8 cellular contexts compared by ENCODE assay signal in genomic region chr6:37171970-37172812, GRCh38. TPM values are rescaled to one million over a fixed set of nuclear protein-coding genes. Genes with fewer than 3 reads are reported as not detected.
DNase-seq lines count a peak whose midpoint lies in the region; ATAC-seq and TF ChIP-seq lines count a peak whose summit lies in the region.

No MANE protein-coding gene starts in this region.

- no peak for ATAC-seq in GM18868 (IDR thresholded peaks at IDR 0.05; ENCODE audit: unreplicated experiment)

- H2AFZ ChIP-seq in OCI-LY1 (ENCODE audit: low read length) = no peak overlapping the region

- TF ChIP-seq CTCF in OCI-LY1 (IDR thresholded peaks at IDR 0.05; ENCODE audit: low read length) (peak; percentile 89), endothelial cell (IDR thresholded peaks at IDR 0.05; ENCODE audit: unreplicated experiment) (peak; percentile 98)

- H3K4me2 ChIP-seq in OCI-LY1 (ENCODE audit: low read length) = peak overlapping the region; percentile 82

- H3K36me3 Mint-ChIP-seq in IgD-negative memory B cell (peaks cover 11% of the 10 kb centered on the region), endothelial cell (ENCODE audit: low read depth, unreplicated experiment) (peaks cover 13% of the 10 kb centered on the region)

- H3K27ac Mint-ChIP-seq in IgD-negative memory B cell = peak overlapping the region; percentile 87 to 99 (median 97)
- H3K27ac Mint-ChIP-seq in endothelial cell (ENCODE audit: unreplicated experiment) = no peak overlapping the region

- peak; percentile 59 for DNase-seq in GDM1 (lab: John Stamatoyannopoulos, UW)
- peak; percentile 91 for DNase-seq in activated CD8-positive, alpha-beta memory T cell treated with anti-CD3 and anti-CD28 coated beads, Interleukin-2, amount 50 U/mL, for 4 hours
- peak; percentile 87 for DNase-seq in endothelial cell (ENCODE audit: low spot score)
- peak; percentile 77 for DNase-seq in stimulated activated CD8-positive, alpha-beta memory T cell treated with anti-CD3 and anti-CD28 coated beads, Interleukin-12 subunit alpha, Interleukin-12 subunit beta, amount 100 ng/mL, for 4 hours (ENCODE audit: low read depth)

- H3K9me3 Mint-ChIP-seq in IgD-negative memory B cell (no peaks in the 10 kb centered on the region), endothelial cell (ENCODE audit: unreplicated experiment) (no peaks in the 10 kb centered on the region)

- 21 to 24% methylated on average over 9 to 13 of the region's 17 CpGs for WGBS in mesodermal cell (ENCODE audit: insufficient coverage in 2 of 2), 2 experiments

- H4K20me1 ChIP-seq in OCI-LY1 (ENCODE audit: insufficient read depth, low read length) = peaks cover 3% of the 10 kb centered on the region

- H3K4me3 Mint-ChIP-seq in IgD-negative memory B cell (peak overlapping the region; percentile 90 to 99 (median 96)), endothelial cell (ENCODE audit: unreplicated experiment) (peak overlapping the region; percentile 70)

- H3K36me3 ChIP-seq in OCI-LY1 (ENCODE audit: insufficient read depth, low read length) (peaks cover 59% of the 10 kb centered on the region), mesodermal cell (ENCODE audit: control insufficient read depth, insufficient read depth, low read length) (peaks cover 46% of the 10 kb centered on the region)

- H3F3A ChIP-seq in OCI-LY1 (ENCODE audit: insufficient read depth, low read length) = peaks cover 32% of the 10 kb centered on the region

- H3K9me3 ChIP-seq in OCI-LY1 (ENCODE audit: low read length) (no peaks in the 10 kb centered on the region), mesodermal cell (ENCODE audit: control insufficient read depth, low read length) (no peaks in the 10 kb centered on the region)

- H3K4me3 ChIP-seq in OCI-LY1 (ENCODE audit: low read depth, low read length, poor library complexity, severe bottlenecking) = peak overlapping the region; percentile 89
- H3K4me3 ChIP-seq in mesodermal cell (ENCODE audit: extremely low read depth, insufficient read depth, low read length, poor library complexity, severe bottlenecking) = peak overlapping the region; percentile 99

- H3K27me3 Mint-ChIP-seq in IgD-negative memory B cell = peaks cover 2% of the 10 kb centered on the region
- H3K27me3 Mint-ChIP-seq in endothelial cell (ENCODE audit: unreplicated experiment) = peaks cover 10% of the 10 kb centered on the region

- H3K4me1 Mint-ChIP-seq in IgD-negative memory B cell (peaks cover 24 to 54% (median 45%) of the 10 kb centered on the region in 3 donors), endothelial cell (ENCODE audit: unreplicated experiment) (peaks cover 22% of the 10 kb centered on the region)

- H3K4me1 ChIP-seq in OCI-LY1 (ENCODE audit: insufficient read depth, low read length, severe bottlenecking) (peaks cover 52% of the 10 kb centered on the region), mesodermal cell (ENCODE audit: control insufficient read depth, insufficient read depth, low read length, poor library complexity, severe bottlenecking) (peaks cover 21% of the 10 kb centered on the region)

- peaks cover 26% of the 10 kb centered on the region for H3K79me2 ChIP-seq in OCI-LY1 (ENCODE audit: insufficient read depth, low read length)

- H3K9me2 ChIP-seq in OCI-LY1 (ENCODE audit: low read depth, low read length) = no peaks in the 10 kb centered on the region

- no peaks in the 10 kb centered on the region for H3K27me3 ChIP-seq in OCI-LY1 (ENCODE audit: insufficient read depth, low read length)

- H3K9ac ChIP-seq in OCI-LY1 (ENCODE audit: low read length) = peak overlapping the region; percentile 82

- H3K27ac ChIP-seq in OCI-LY1 (ENCODE audit: low read depth, low read length, poor library complexity, severe bottlenecking) (peak overlapping the region; percentile 93), mesodermal cell (ENCODE audit: low read depth, low read length, severe bottlenecking) (peak overlapping the region; percentile 72)

RNA-seq across cellular contexts. Expression of gene PIM1, which starts 2.2 kb away (rescaled TPM):
- 31.1 TPM for polyA plus RNA-seq in IgD-negative memory B cell
- total RNA-seq in endothelial cell (ENCODE audit: unreplicated experiment) = 9.6 TPM
- polyA plus RNA-seq in mesodermal cell (2013, experiment 1 of 2) = 44.5 TPM
- 33.2 TPM for polyA plus RNA-seq in mesodermal cell (2013, experiment 2 of 2)
